ENCODE assay signal across 21 cellular contexts in genomic region chr15:100256096-100256984, GRCh38.
DNase-seq lines count a peak whose midpoint lies in the region; ATAC-seq and TF ChIP-seq lines count a peak whose summit lies in the region.
"Had no signal": no experiment of that assay in that cellular context is flagged by ENCODE, and none has a peak within 500 bp of the region (broad histone marks: within the 10 kb centered on the region; RNA-seq: fewer than 3 reads in every experiment).

No MANE protein-coding gene starts in this region.

- H2AFZ ChIP-seq in neuronal stem cell (ENCODE audit: low read length): peak overlapping the region; percentile 36
- H2AFZ ChIP-seq: GM23338, PC-9 had no signal

- no peaks in the 10 kb centered on the region for H3K27me3 Mint-ChIP-seq in stimulated activated naive CD8-positive, alpha-beta T cell treated with anti-CD3 and anti-CD28 coated beads, Interleukin-15, amount 100 ng/mL, for 72 hours
- H3K27me3 Mint-ChIP-seq in activated CD4-positive, alpha-beta T cell treated with anti-CD3 and anti-CD28 coated beads for 36 hours: no peaks in the 10 kb centered on the region
- H3K27me3 Mint-ChIP-seq: CD4-positive, CD25-positive, alpha-beta regulatory T cell had no signal

- ATAC-seq in Right ventricle myocardium inferior: no peak
- ATAC-seq in stimulated activated naive CD8-positive, alpha-beta T cell treated with anti-CD3 and anti-CD28 coated beads, Interleukin-15, amount 100 ng/mL, for 72 hours: no peak
- no peak for ATAC-seq in activated CD4-positive, alpha-beta T cell treated with anti-CD3 and anti-CD28 coated beads for 36 hours
- ATAC-seq: GM23338 had no signal

- H2BK120ac ChIP-seq in neuronal stem cell (ENCODE audit: low read depth, low read length): no peak overlapping the region

- H3K36me3 Mint-ChIP-seq in activated CD4-positive, alpha-beta T cell treated with anti-CD3 and anti-CD28 coated beads for 36 hours (ENCODE audit: low read depth): peaks cover 14% of the 10 kb centered on the region

- H3K36me3 ChIP-seq in right atrium auricular region (no peaks in the 10 kb centered on the region), adrenal gland (replicated peaks in 1 of 2) (no peaks in the 10 kb centered on the region), neuronal stem cell (replicated peaks in 1 of 2; ENCODE audit: control insufficient read depth in 2 of 2, insufficient read depth in 2 of 2, low read length in 2 of 2) (no peaks in the 10 kb centered on the region), vagina (no peaks in the 10 kb centered on the region)

- no peak overlapping the region for H3K9ac ChIP-seq in neuronal stem cell (ENCODE audit: low read depth, low read length, poor library complexity)
- H3K9ac ChIP-seq: KMS-11 had no signal

- H3K27ac ChIP-seq in right atrium auricular region: no peak overlapping the region
- H3K27ac ChIP-seq in adrenal gland: no peak overlapping the region
- H3K27ac ChIP-seq in neuronal stem cell (replicated peaks; ENCODE audit: low read length): no peak overlapping the region
- H3K27ac ChIP-seq in vagina: no peak overlapping the region
- H3K27ac ChIP-seq: KMS-11, PC-9, RWPE1 had no signal

- no peak overlapping the region for H2BK5ac ChIP-seq in neuronal stem cell (ENCODE audit: low read length)

- H2BK15ac ChIP-seq in neuronal stem cell (ENCODE audit: low read length): no peak overlapping the region

- H3K4me2 ChIP-seq in neuronal stem cell (ENCODE audit: insufficient read depth, low read length, poor library complexity, severe bottlenecking): no peak overlapping the region
- H3K4me2 ChIP-seq: GM23338, KMS-11, PC-9 had no signal

- H3K14ac ChIP-seq in neuronal stem cell (ENCODE audit: low read length): no peak overlapping the region

- H3K4me3 Mint-ChIP-seq in stimulated activated naive CD8-positive, alpha-beta T cell treated with anti-CD3 and anti-CD28 coated beads, Interleukin-15, amount 100 ng/mL, for 72 hours: no peak overlapping the region
- no peak overlapping the region for H3K4me3 Mint-ChIP-seq in activated CD4-positive, alpha-beta T cell treated with anti-CD3 and anti-CD28 coated beads for 36 hours
- H3K4me3 Mint-ChIP-seq: GM23338 had no signal

- TF ChIP-seq CTCF in right atrium auricular region (IDR thresholded peaks at IDR 0.05): no peak
- no peak for TF ChIP-seq CTCF in adrenal gland (IDR thresholded peaks at IDR 0.05)
- no peak for TF ChIP-seq CTCF in vagina (IDR thresholded peaks at IDR 0.05)

- no peaks in the 10 kb centered on the region for H3K79me1 ChIP-seq in neuronal stem cell (ENCODE audit: low read depth, low read length)

- H3K4me1 ChIP-seq in right atrium auricular region (no peaks in the 10 kb centered on the region), adrenal gland (replicated peaks in 1 of 2) (peaks cover 0 to 6% of the 10 kb centered on the region in 2 donors), neuronal stem cell (ENCODE audit: control insufficient read depth in 2 of 2, insufficient read depth in 1 of 2, low read depth in 1 of 2, low read length in 2 of 2) (peaks cover 0 to 1% of the 10 kb centered on the region in 2 donors), vagina (no peaks in the 10 kb centered on the region)

- CTCF ChIA-PET in activated CD4-positive, alpha-beta T cell treated with anti-CD3 and anti-CD28 coated beads for 36 hours (lab: Charles Lee): interaction anchor here (0.5 to 1.1 kb wide), 4 partner anchors 16 to 351 kb away, joined by 3 read pairs; no protein-coding TSS in a partner anchor

- no peak overlapping the region for H4K91ac ChIP-seq in neuronal stem cell (ENCODE audit: low read depth, low read length, poor library complexity)

- no peak overlapping the region for H2BK12ac ChIP-seq in neuronal stem cell (ENCODE audit: low read length)

- no peak overlapping the region for H3K4ac ChIP-seq in neuronal stem cell (ENCODE audit: low read length)

- WGBS in adrenal gland, 4 donors: 94 to 95% (median 94%) methylated on average over 14 to 20 of the region's 20 CpGs
- no CpG with 5 or more reads among the region's 20 CpGs for whole genome bisulfite sequencing in neuronal stem cell (ENCODE audit: extremely low coverage in 2 of 2, insufficient read length in 2 of 2, insufficient replicate concordance in 1 of 2), 2 donors

- POLR2A ChIA-PET in activated CD4-positive, alpha-beta T cell treated with anti-CD3 and anti-CD28 coated beads for 36 hours (lab: Charles Lee): no interaction called here

- peak overlapping the region; percentile 6 for H3K18ac ChIP-seq in neuronal stem cell (ENCODE audit: low read length)

- no peak for TF ChIP-seq POLR2A in adrenal gland (IDR thresholded peaks at IDR 0.05)
- no peak for TF ChIP-seq POLR2A in vagina (IDR thresholded peaks at IDR 0.05)

- DNase-seq in right atrium auricular region (ENCODE audit: low spot score) (peak; percentile 40), Right ventricle myocardium inferior (ENCODE audit: missing footprints) (no peak), adrenal gland (peak in 4 of 7 donors; percentile 7 to 39 (median 12)), neuronal stem cell (ENCODE audit: low spot score) (no peak), vagina (ENCODE audit: extremely low spot score in 2 of 2) (peak; percentile 49 to 72), LoVo (ENCODE audit: low spot score) (no peak)
- no peak for DNase-seq in stimulated activated naive CD8-positive, alpha-beta T cell treated with anti-CD3 and anti-CD28 coated beads, Interleukin-15, amount 100 ng/mL, for 72 hours
- no peak for DNase-seq in activated CD4-positive, alpha-beta T cell treated with anti-CD3 and anti-CD28 coated beads for 36 hours
- DNase-seq: CD4-positive, CD25-positive, alpha-beta regulatory T cell; COR-L47; HCEC 1CT; NCI-H1105; NCI-H2029 treated with DMSO at 0.1 percent for 48 hours; NCI-H226; NCI-H510A treated with DMSO at 0.1 percent for 48 hours; NCI-H748 treated with DMSO at 0.1 percent for 48 hours; PC-9; SIG-M5 had no signal

- peaks cover 0 to 3% of the 10 kb centered on the region in 2 donors for H3K9me3 Mint-ChIP-seq in stimulated activated naive CD8-positive, alpha-beta T cell treated with anti-CD3 and anti-CD28 coated beads, Interleukin-15, amount 100 ng/mL, for 72 hours
- H3K9me3 Mint-ChIP-seq in activated CD4-positive, alpha-beta T cell treated with anti-CD3 and anti-CD28 coated beads for 36 hours (ENCODE audit: low read depth): no peaks in the 10 kb centered on the region

- no peaks in the 10 kb centered on the region for H3K4me1 Mint-ChIP-seq in stimulated activated naive CD8-positive, alpha-beta T cell treated with anti-CD3 and anti-CD28 coated beads, Interleukin-15, amount 100 ng/mL, for 72 hours
- H3K4me1 Mint-ChIP-seq in activated CD4-positive, alpha-beta T cell treated with anti-CD3 and anti-CD28 coated beads for 36 hours: peaks cover 2% of the 10 kb centered on the region
- H3K4me1 Mint-ChIP-seq: GM23338 had no signal

- peak overlapping the region in 1 of 2 donors; percentile 13 for H3K27ac Mint-ChIP-seq in stimulated activated naive CD8-positive, alpha-beta T cell treated with anti-CD3 and anti-CD28 coated beads, Interleukin-15, amount 100 ng/mL, for 72 hours
- no peak overlapping the region for H3K27ac Mint-ChIP-seq in activated CD4-positive, alpha-beta T cell treated with anti-CD3 and anti-CD28 coated beads for 36 hours
- H3K27ac Mint-ChIP-seq: CD4-positive, CD25-positive, alpha-beta regulatory T cell; GM23338 had no signal

- no peak overlapping the region for H4K8ac ChIP-seq in neuronal stem cell (ENCODE audit: low read depth, low read length)

- intact Hi-C loops in Right ventricle myocardium inferior (cut with DNase I) (no loop called here), adrenal gland (cut with DNase I) (no loop called here), vagina (cut with DNase I) (no loop called here)
- intact Hi-C loops in activated CD4-positive, alpha-beta T cell treated with anti-CD3 and anti-CD28 coated beads for 36 hours (cut with DNase I, micrococcal nuclease): no loop called here

- H3K9me3 ChIP-seq in right atrium auricular region: no peaks in the 10 kb centered on the region
- H3K9me3 ChIP-seq in adrenal gland (replicated peaks in 1 of 3): no peaks in the 10 kb centered on the region
- H3K9me3 ChIP-seq in neuronal stem cell (replicated peaks in 1 of 2; ENCODE audit: control insufficient read depth in 2 of 2, insufficient read depth in 1 of 2, low read depth in 1 of 2, low read length in 2 of 2): no peaks in the 10 kb centered on the region
- H3K9me3 ChIP-seq in vagina: no peaks in the 10 kb centered on the region

- H3K23ac ChIP-seq in neuronal stem cell (ENCODE audit: low read depth, low read length, poor library complexity): no peak overlapping the region

- H3K4me3 ChIP-seq in right atrium auricular region: no peak overlapping the region
- H3K4me3 ChIP-seq in adrenal gland: no peak overlapping the region
- H3K4me3 ChIP-seq in neuronal stem cell (ENCODE audit: low read length in 2 of 2): no peak overlapping the region
- no peak overlapping the region for H3K4me3 ChIP-seq in vagina
- H3K4me3 ChIP-seq: GM23338, PC-9 had no signal

- H2AK5ac ChIP-seq in neuronal stem cell (ENCODE audit: low read depth, low read length): peak overlapping the region; percentile 60

- H3K27me3 ChIP-seq in right atrium auricular region (no peaks in the 10 kb centered on the region), adrenal gland (no peaks in the 10 kb centered on the region), neuronal stem cell (ENCODE audit: control insufficient read depth in 3 of 3, insufficient read depth in 3 of 3, low read depth in 1 of 3, low read length in 3 of 3) (no peaks in the 10 kb centered on the region), vagina (no peaks in the 10 kb centered on the region)

Comparison
In these comparisons a context has a peak if more than half of its experiments do, and no peak if none do; other contexts are left out.
1. DNase-seq: peak in right atrium auricular region (single experiment), adrenal gland (4 of 7) and vagina (2 of 2); none in Right ventricle myocardium inferior (single experiment), neuronal stem cell (single experiment), stimulated activated naive CD8-positive, alpha-beta T cell treated with anti-CD3 and anti-CD28 coated beads, Interleukin-15, amount 100 ng/mL, for 72 hours (0 of 2), LoVo (single experiment) and activated CD4-positive, alpha-beta T cell treated with anti-CD3 and anti-CD28 coated beads for 36 hours (single experiment).